Comparison of ENCODE assay signal across 22 cellular contexts in the genomic region with DNA sequence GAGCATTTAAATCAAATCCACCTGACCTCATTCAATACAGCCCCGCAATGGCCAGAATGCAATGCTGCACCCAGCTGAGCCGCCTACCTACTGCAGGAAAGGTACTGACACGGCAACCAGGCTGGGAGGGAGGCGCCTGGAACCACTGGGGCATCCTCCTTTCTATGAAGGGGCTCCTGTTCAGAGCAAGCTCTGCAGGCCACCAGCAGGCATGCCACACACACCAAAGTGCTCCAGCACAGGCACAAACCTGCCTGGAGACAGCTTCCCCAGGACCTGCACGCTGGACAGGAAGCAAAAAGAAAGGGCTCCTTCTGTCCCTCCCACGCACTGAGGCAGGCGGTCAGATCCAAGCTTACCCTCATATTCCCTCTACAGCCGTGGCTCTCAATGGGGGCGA. TPM values are rescaled to one million over a fixed set of nuclear protein-coding genes. Genes with fewer than 3 reads are reported as not detected.
DNase-seq lines count a peak whose midpoint lies in the region; TF ChIP-seq lines count a peak whose summit lies in the region.
"Had no signal": no experiment of that assay in that cellular context is flagged by ENCODE, and none has a peak within 500 bp of the region (broad histone marks: within the 10 kb centered on the region; RNA-seq: fewer than 3 reads in every experiment).

No MANE protein-coding gene starts in this region.

- H3K27me3 ChIP-seq in BLaER1 (no peaks in the 10 kb centered on the region; the same call in 1 of the 2 replicates), neural progenitor cell (no peaks in the 10 kb centered on the region)
- H3K27me3 ChIP-seq: adrenal gland, dorsolateral prefrontal cortex had no signal

- TF ChIP-seq CTCF in HEK293 (tag by site-specific recombination; IDR thresholded peaks at IDR 0.05) (no peak), neural progenitor cell (IDR thresholded peaks at IDR 0.05) (no peak)

- no peak overlapping the region; the same call in 1 of the 2 replicates for H3K27ac ChIP-seq in BLaER1
- no peak overlapping the region for H3K27ac ChIP-seq in HEK293 (ENCODE audit: extremely low read depth, low read depth, low read length)
- H3K27ac ChIP-seq in neural progenitor cell = peak overlapping the region; percentile 44
- H3K27ac ChIP-seq: adrenal gland had no signal

- no peak overlapping the region for H3K27ac Mint-ChIP-seq in neural progenitor cell
- H3K27ac Mint-ChIP-seq: activated CD4-positive, alpha-beta memory T cell treated with anti-CD3 and anti-CD28 coated beads for 36 hours; CD4-positive, alpha-beta T cell had no signal

- peaks cover 6% of the 10 kb centered on the region; the same call in 1 of the 2 replicates for H3K36me3 ChIP-seq in BLaER1
- H3K36me3 ChIP-seq in HEK293 (ENCODE audit: control insufficient read depth in 2 of 2, insufficient read depth in 1 of 2, low read length in 2 of 2) = peaks cover 0 to 3% of the 10 kb centered on the region in 2 experiments; a peak in 1 of 3 replicates
- no peaks in the 10 kb centered on the region for H3K36me3 ChIP-seq in neural progenitor cell
- H3K36me3 ChIP-seq: adrenal gland, HAP-1 had no signal

- no peak overlapping the region for H3K4me3 Mint-ChIP-seq in neural progenitor cell
- H3K4me3 Mint-ChIP-seq: activated CD4-positive, alpha-beta memory T cell treated with anti-CD3 and anti-CD28 coated beads for 36 hours; CD4-positive, alpha-beta T cell had no signal

- H3K27me3 Mint-ChIP-seq in neural progenitor cell (ENCODE audit: insufficient read depth, low read depth) = peaks cover 12% of the 10 kb centered on the region
- H3K27me3 Mint-ChIP-seq: activated CD4-positive, alpha-beta memory T cell treated with anti-CD3 and anti-CD28 coated beads for 36 hours; CD4-positive, alpha-beta T cell had no signal

- CTCF ChIA-PET in HEK293 (lab: Yijun Ruan, JAX) = interaction anchor here (0.5 to 2.7 kb wide), 5 partner anchors 14 to 172 kb away, joined by 3 to 10 read pairs (median 3); no protein-coding TSS in a partner anchor

- peak overlapping the region; percentile 86 for H3K4me2 ChIP-seq in BLaER1
- H3K4me2 ChIP-seq in neural progenitor cell = no peak overlapping the region

- H3F3A ChIP-seq in neural progenitor cell (ENCODE audit: low read depth) = peaks cover 73% of the 10 kb centered on the region

- POLR2A ChIA-PET in HEK293 (lab: Yijun Ruan, JAX) = interaction anchor here (0.5 to 0.6 kb wide), 2 partner anchors 37 to 1794 kb away, joined by 4 read pairs; no protein-coding TSS in a partner anchor

- no peak overlapping the region for H2AFZ ChIP-seq in neural progenitor cell (replicated peaks)

- peaks cover 49% of the 10 kb centered on the region for H4K20me1 ChIP-seq in BLaER1
- peaks cover 50% of the 10 kb centered on the region for H4K20me1 ChIP-seq in neural progenitor cell (ENCODE audit: low read depth)

- peaks cover 7% of the 10 kb centered on the region for H3K36me3 Mint-ChIP-seq in neural progenitor cell
- H3K36me3 Mint-ChIP-seq: activated CD4-positive, alpha-beta memory T cell treated with anti-CD3 and anti-CD28 coated beads for 36 hours had no signal

- H3K79me2 ChIP-seq in neural progenitor cell (ENCODE audit: low read depth) = peaks cover 38% of the 10 kb centered on the region

- H3K9me3 ChIP-seq in BLaER1 (no peaks in the 10 kb centered on the region), HEK293 (ENCODE audit: control insufficient read depth, insufficient read depth, low read depth, low read length) (no peaks in the 10 kb centered on the region), neural progenitor cell (ENCODE audit: low read depth) (no peaks in the 10 kb centered on the region)
- H3K9me3 ChIP-seq: adrenal gland, HAP-1 had no signal

- no peak overlapping the region for H3K4me3 ChIP-seq in BLaER1
- H3K4me3 ChIP-seq in HEK293 (ENCODE audit: low read depth, low read length) = no peak overlapping the region
- no peak overlapping the region for H3K4me3 ChIP-seq in neural progenitor cell
- H3K4me3 ChIP-seq: adrenal gland, dorsolateral prefrontal cortex, HAP-1 had no signal

- H3K4me1 Mint-ChIP-seq in neural progenitor cell = peaks cover 67% of the 10 kb centered on the region

- H3K9ac ChIP-seq in BLaER1 (no peak overlapping the region), neural progenitor cell (no peak overlapping the region)

- no peaks in the 10 kb centered on the region for H3K9me3 Mint-ChIP-seq in neural progenitor cell
- H3K9me3 Mint-ChIP-seq: activated CD4-positive, alpha-beta memory T cell treated with anti-CD3 and anti-CD28 coated beads for 36 hours; CD4-positive, alpha-beta T cell had no signal

- H3K4me1 ChIP-seq in BLaER1 (peaks cover 56% of the 10 kb centered on the region), HEK293 (ENCODE audit: control insufficient read depth, insufficient read depth, low read length) (peaks cover 23% of the 10 kb centered on the region), neural progenitor cell (peaks cover 76% of the 10 kb centered on the region)

- DNase-seq in cerebellum (ENCODE audit: low spot score) (peak; percentile 75), neural progenitor cell (ENCODE audit: low spot score) (no peak), dermis blood vessel endothelial cell (no peak), AML-193 (lab: John Stamatoyannopoulos, UW) (no peak), DMS 273 treated with DMSO at 0.1 percent for 48 hours (lab: John Stamatoyannopoulos, UW) (no peak)
- no peak for DNase-seq in stimulated activated CD4-positive, alpha-beta T cell treated with anti-CD3 and anti-CD28 coated beads, Interleukin-4, amount 100 ng/mL, for 4 hours
- DNase-seq: activated CD4-positive, alpha-beta memory T cell treated with anti-CD3 and anti-CD28 coated beads for 36 hours; activated CD4-positive, CD25-positive, alpha-beta regulatory T cell; activated gamma-delta T cell; adrenal gland; CD4-positive, alpha-beta T cell; DMS153; foreskin melanocyte; kidney glomerular epithelial cell; NCI-H1417; NCI-H2107; NCI-H510A; stimulated activated CD8-positive, alpha-beta memory T cell treated with anti-CD3 and anti-CD28 coated beads, Interleukin-4, amount 100 ng/mL, for 48 hours had no signal

TF ChIP-seq in HEK293, 187 proteins besides CTCF, POLR2A, EP300 and RAD21:
- TF ChIP-seq ZNF76 (tag by site-specific recombination; IDR thresholded peaks at IDR 0.05; ENCODE audit: borderline replicate concordance, low read depth) = no peak
- TF ChIP-seq SP2 (tag by site-specific recombination; IDR thresholded peaks at IDR 0.05) = no peak
- 0 out of 2 replicates have a peak, but pooled peaks have one; percentile 6 for TF ChIP-seq ZFHX2 (tag by site-specific recombination; conservative IDR thresholded peaks at IDR 0.05)
- TF ChIP-seq ZNF114 (tag by site-specific recombination; IDR thresholded peaks at IDR 0.05) = no peak
- TF ChIP-seq ZNF558 (tag by site-specific recombination; IDR thresholded peaks at IDR 0.05) = no peak
- TF ChIP-seq, protein P1, sequence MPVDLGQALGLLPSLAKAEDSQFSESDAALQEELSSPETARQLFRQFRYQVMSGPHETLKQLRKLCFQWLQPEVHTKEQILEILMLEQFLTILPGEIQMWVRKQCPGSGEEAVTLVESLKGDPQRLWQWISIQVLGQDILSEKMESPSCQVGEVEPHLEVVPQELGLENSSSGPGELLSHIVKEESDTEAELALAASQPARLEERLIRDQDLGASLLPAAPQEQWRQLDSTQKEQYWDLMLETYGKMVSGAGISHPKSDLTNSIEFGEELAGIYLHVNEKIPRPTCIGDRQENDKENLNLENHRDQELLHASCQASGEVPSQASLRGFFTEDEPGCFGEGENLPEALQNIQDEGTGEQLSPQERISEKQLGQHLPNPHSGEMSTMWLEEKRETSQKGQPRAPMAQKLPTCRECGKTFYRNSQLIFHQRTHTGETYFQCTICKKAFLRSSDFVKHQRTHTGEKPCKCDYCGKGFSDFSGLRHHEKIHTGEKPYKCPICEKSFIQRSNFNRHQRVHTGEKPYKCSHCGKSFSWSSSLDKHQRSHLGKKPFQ (tag by site-specific recombination; IDR thresholded peaks at IDR 0.05) = no peak
- 0 out of 2 replicates have a peak, but pooled peaks have one; percentile 13 for TF ChIP-seq EGR2 (tag by site-specific recombination; IDR thresholded peaks at IDR 0.05; ENCODE audit: low read depth)
- TF ChIP-seq, protein P2, sequence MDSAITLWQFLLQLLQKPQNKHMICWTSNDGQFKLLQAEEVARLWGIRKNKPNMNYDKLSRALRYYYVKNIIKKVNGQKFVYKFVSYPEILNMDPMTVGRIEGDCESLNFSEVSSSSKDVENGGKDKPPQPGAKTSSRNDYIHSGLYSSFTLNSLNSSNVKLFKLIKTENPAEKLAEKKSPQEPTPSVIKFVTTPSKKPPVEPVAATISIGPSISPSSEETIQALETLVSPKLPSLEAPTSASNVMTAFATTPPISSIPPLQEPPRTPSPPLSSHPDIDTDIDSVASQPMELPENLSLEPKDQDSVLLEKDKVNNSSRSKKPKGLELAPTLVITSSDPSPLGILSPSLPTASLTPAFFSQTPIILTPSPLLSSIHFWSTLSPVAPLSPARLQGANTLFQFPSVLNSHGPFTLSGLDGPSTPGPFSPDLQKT (IDR thresholded peaks at IDR 0.05; ENCODE audit: borderline replicate concordance, low read depth, low read length) = no peak
- TF ChIP-seq ZNF747 (tag by site-specific recombination; IDR thresholded peaks at IDR 0.05) = no peak

RNA-seq across cellular contexts. Expression of gene CTNNBIP1, which starts 21.2 kb away (rescaled TPM):
- total RNA-seq in cerebellum (22.4 TPM), neural progenitor cell (ENCODE audit: low replicate concordance) (68.8 and 96.0 TPM in 2 replicates), dermis blood vessel endothelial cell (57.5 and 90.9 TPM in 2 replicates)

RNA-seq across cellular contexts. Expression of gene LZIC, which starts 54.3 kb away (rescaled TPM):
- total RNA-seq in cerebellum (44.9 TPM), neural progenitor cell (ENCODE audit: low replicate concordance) (37.0 and 60.6 TPM in 2 replicates), dermis blood vessel endothelial cell (29.1 and 31.0 TPM in 2 replicates)

RNA-seq across cellular contexts. Expression of gene NMNAT1, which starts 54.4 kb away (rescaled TPM):
- total RNA-seq in cerebellum (6.5 TPM), neural progenitor cell (ENCODE audit: low replicate concordance) (9.4 and 14.6 TPM in 2 replicates), dermis blood vessel endothelial cell (15.3 and 16.7 TPM in 2 replicates)
